Comparison of ENCODE assay signal across 8 cellular contexts in the genomic region with DNA sequence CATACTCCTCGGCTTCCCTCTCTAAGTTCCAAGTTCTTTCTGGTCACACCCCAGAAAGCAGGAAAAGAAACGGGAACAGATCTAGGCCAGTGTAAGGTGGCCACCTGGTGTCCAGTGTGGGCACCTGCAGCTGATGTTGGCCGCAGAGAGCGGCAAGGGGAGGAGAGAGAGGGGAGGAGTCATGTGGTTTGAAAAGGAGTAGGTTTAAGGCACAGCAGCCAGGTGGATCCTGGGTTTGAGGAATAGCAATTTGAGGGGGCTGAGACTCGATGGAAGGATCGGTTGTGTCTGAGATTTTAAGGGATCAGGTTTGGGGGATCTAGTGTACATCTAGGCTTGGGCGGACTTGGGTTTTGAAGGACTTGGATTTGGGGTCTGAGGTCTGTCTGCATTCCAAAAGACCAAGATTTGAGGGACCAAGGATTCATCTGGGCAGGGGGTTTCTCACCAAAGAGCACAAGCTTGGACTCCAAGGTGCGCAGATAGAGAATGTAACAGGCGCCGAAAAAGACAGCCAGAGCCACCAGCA. TPM values are rescaled to one million over a fixed set of nuclear protein-coding genes. Genes with fewer than 3 reads are reported as not detected.
DNase-seq lines count a peak whose midpoint lies in the region; ATAC-seq, FAIRE-seq and TF ChIP-seq lines count a peak whose summit lies in the region.

No MANE protein-coding gene starts in this region.

- POLR2A ChIA-PET in K562 (lab: Yijun Ruan, JAX): interaction anchor here (0.5 to 2.7 kb wide), 12 partner anchors 13 to 114 kb away, joined by 3 to 14 read pairs (median 4); a partner anchor contains a TSS

- H3K27ac ChIP-seq in KMS-11 (no peak overlapping the region), K562 (ENCODE audit: extremely low read depth, low read depth, low read length) (peak overlapping the region; percentile 57; the same call in 2 of the 3 replicates), hepatocyte (peak overlapping the region; percentile 93)

- ATAC-seq in K562 (peak; percentile 86), GM18520 (IDR thresholded peaks at IDR 0.05; ENCODE audit: unreplicated experiment) (no peak)

- no TSS peak for BruUV-seq in K562 (replicated peaks; lab: Mats Ljungman, UMichigan)

- H3K27ac Mint-ChIP-seq in progenitor cell of endocrine pancreas: peak overlapping the region; percentile 91

- H3K79me2 ChIP-seq in KMS-11 (ENCODE audit: insufficient read depth, low read depth) (no peaks in the 10 kb centered on the region), K562 (ENCODE audit: control insufficient read depth, insufficient read depth, low read length) (no peaks in the 10 kb centered on the region), hepatocyte (no peaks in the 10 kb centered on the region)

- peak; percentile 98; the same call in 1 of the 2 replicates for TF ChIP-seq CTCF in KMS-11 (conservative IDR thresholded peaks at IDR 0.05; ENCODE audit: low read depth, low read length)
- TF ChIP-seq CTCF in K562 (IDR thresholded peaks at IDR 0.05 in 2 of 3, conservative IDR thresholded peaks at IDR 0.05 in 1 of 3; ENCODE audit: insufficient read depth in 2 of 3, low read depth in 1 of 3, low read length in 3 of 3): peak; percentile 92 to 97 (median 94)
- TF ChIP-seq CTCF in hepatocyte (IDR thresholded peaks at IDR 0.05; ENCODE audit: poor library complexity): peak; percentile 83
- peak; percentile 86 for TF ChIP-seq CTCF in progenitor cell of endocrine pancreas (IDR thresholded peaks at IDR 0.05; ENCODE audit: unreplicated experiment)

- H3K9me3 ChIP-seq in K562 (replicated peaks; ENCODE audit: control insufficient read depth, insufficient read depth, low read depth, low read length) (no peaks in the 10 kb centered on the region), hepatocyte (ENCODE audit: low read depth) (no peaks in the 10 kb centered on the region)

- H3K4me3 Mint-ChIP-seq in progenitor cell of endocrine pancreas (ENCODE audit: low read depth): peak overlapping the region; percentile 83

- no peak overlapping the region for H3K4me3 ChIP-seq in KMS-11 (IDR thresholded peaks at IDR 0.05; ENCODE audit: insufficient read depth, low read depth, low read length)
- H3K4me3 ChIP-seq in K562: peak overlapping the region; percentile 61
- peak overlapping the region; percentile 72 for H3K4me3 ChIP-seq in hepatocyte

- no peak for TF ChIP-seq EP300 in K562 (IDR thresholded peaks at IDR 0.05; ENCODE audit: low read length)

- in situ Hi-C loops in K562 (cut with MboI): loop anchor here (10.0 kb wide), 1 partner anchor 163 kb away; a partner anchor contains a TSS

- TF ChIP-seq RAD21 in K562 (CRISPR knock-in tag; conservative IDR thresholded peaks at IDR 0.05 in 1 of 2, IDR thresholded peaks at IDR 0.05 in 1 of 2): peak; percentile 80 to 88

- H3K9me1 ChIP-seq in K562 (ENCODE audit: control insufficient read depth, insufficient read depth, low read length): no peaks in the 10 kb centered on the region

- H3K36me3 Mint-ChIP-seq in progenitor cell of endocrine pancreas (ENCODE audit: insufficient read depth): peaks cover 1% of the 10 kb centered on the region

- DNase-seq in activated CD4-positive, alpha-beta T cell treated with anti-CD3 and anti-CD28 coated beads for 48 hours: peak; percentile 63
- no peak for DNase-seq in activated CD4-positive, alpha-beta T cell treated with anti-CD3 and anti-CD28 coated beads, Interleukin-2, amount 50 U/mL, for 4 hours
- peak; percentile 90 for DNase-seq in RKO (ENCODE audit: low spot score)
- DNase-seq in K562 (ENCODE audit: extremely low read depth in 1 of 4, low spot score in 3 of 4): peak; percentile 87 to 93 (median 90)
- peak; percentile 93 for DNase-seq in hepatocyte (ENCODE audit: low spot score)
- DNase-seq in progenitor cell of endocrine pancreas (ENCODE audit: low spot score, unreplicated experiment): peak; percentile 60

- peaks cover 15% of the 10 kb centered on the region for H3K4me1 ChIP-seq in KMS-11 (ENCODE audit: low read depth, poor library complexity, severe bottlenecking)
- H3K4me1 ChIP-seq in K562 (replicated peaks in 1 of 2; ENCODE audit: control insufficient read depth in 2 of 2, insufficient read depth in 2 of 2, low read length in 2 of 2): peaks cover 15 to 40% of the 10 kb centered on the region in 2 experiments; a peak in 4 of 5 replicates
- H3K4me1 ChIP-seq in hepatocyte (ENCODE audit: insufficient read depth): peaks cover 3% of the 10 kb centered on the region

- H2AFZ ChIP-seq in KMS-11 (ENCODE audit: low read depth) (peak overlapping the region; percentile 84), K562 (ENCODE audit: low read depth, low read length) (peak overlapping the region; percentile 95), hepatocyte (no peak overlapping the region)

- no peak overlapping the region for H3K9ac ChIP-seq in KMS-11
- H3K9ac ChIP-seq in K562 (ENCODE audit: insufficient read depth in 1 of 2, low read depth in 2 of 2, low read length in 2 of 2): peak overlapping the region; percentile 77 to 90; a peak in 2 of 4 replicates

- no peaks in the 10 kb centered on the region for H3K9me3 Mint-ChIP-seq in progenitor cell of endocrine pancreas (ENCODE audit: low read depth)

- TF ChIP-seq POLR2A in K562 (conservative IDR thresholded peaks at IDR 0.05): no peak

- no peaks in the 10 kb centered on the region for H3K27me3 Mint-ChIP-seq in progenitor cell of endocrine pancreas

- peak; percentile 100 for FAIRE-seq in K562 (lab: Jason Lieb, UNC)

- H3K36me3 ChIP-seq in KMS-11 (ENCODE audit: insufficient read depth) (no peaks in the 10 kb centered on the region), K562 (ENCODE audit: control insufficient read depth, insufficient read depth, low read length) (no peaks in the 10 kb centered on the region), hepatocyte (replicated peaks; ENCODE audit: insufficient read depth, low read depth) (no peaks in the 10 kb centered on the region)

- H3K4me1 Mint-ChIP-seq in progenitor cell of endocrine pancreas (ENCODE audit: low read depth): peaks cover 6% of the 10 kb centered on the region

- no peaks in the 10 kb centered on the region for H4K20me1 ChIP-seq in KMS-11 (ENCODE audit: insufficient read depth)
- no peaks in the 10 kb centered on the region for H4K20me1 ChIP-seq in K562 (replicated peaks; ENCODE audit: control insufficient read depth, insufficient read depth, low read length)
- no peaks in the 10 kb centered on the region for H4K20me1 ChIP-seq in hepatocyte (ENCODE audit: insufficient read depth, poor library complexity, severe bottlenecking)

- intact Hi-C loops in K562 (cut with micrococcal nuclease): loop anchor here (1.0 to 2.0 kb wide), 3 partner anchors 65 to 85 kb away; no protein-coding TSS in a partner anchor

- H3K9me2 ChIP-seq in hepatocyte (replicated peaks; ENCODE audit: insufficient read depth): no peaks in the 10 kb centered on the region

- peak overlapping the region; percentile 77 for H3K4me2 ChIP-seq in KMS-11
- H3K4me2 ChIP-seq in K562 (ENCODE audit: insufficient read depth, low read length): peak overlapping the region; percentile 93
- peak overlapping the region; percentile 84 for H3K4me2 ChIP-seq in hepatocyte

- H3K27me3 ChIP-seq in KMS-11 (ENCODE audit: insufficient read depth, low read depth) (no peaks in the 10 kb centered on the region), K562 (ENCODE audit: control insufficient read depth in 2 of 2, insufficient read depth in 2 of 2, low read length in 2 of 2) (no peaks in the 10 kb centered on the region), hepatocyte (no peaks in the 10 kb centered on the region)

- CTCF ChIA-PET in K562 (lab: Yijun Ruan, JAX; ENCODE audit: low intra/inter-chr PET ratio): interaction anchor here (0.7 to 2.1 kb wide), 5 partner anchors 17 to 165 kb away, joined by 3 to 18 read pairs (median 7); a partner anchor contains a TSS

- WGBS in K562 (ENCODE audit: insufficient coverage, low coverage, missing lambda C conversion rate): 3% methylated on average over 9 of the region's 10 CpGs
- 9% methylated on average over 10 of the region's 10 CpGs for WGBS in hepatocyte (ENCODE audit: low lambda C conversion rate, missing lambda C conversion rate)

RNA-seq across cellular contexts. Expression of a gene that starts 1.2 kb away (rescaled TPM):
- 19.9 and 51.2 TPM in 2 replicates for total RNA-seq in K562 (2011; cell fraction: chromatin; rRNA removed; ENCODE audit: low replicate concordance)
- total RNA-seq in K562 (2011; cell fraction: nucleolus; rRNA removed): 69.7 and 71.9 TPM in 2 replicates
- 51.7 and 54.7 TPM in 2 replicates for total RNA-seq in K562 (2011; cell fraction: nucleoplasm; rRNA removed)
- total RNA-seq in K562 (2014; rRNA removed): 24.5 and 32.7 TPM in 2 replicates
- total RNA-seq in K562 (2014; rRNA removed; fragmentation: Illumina TruSeq; extraction: Trizol): 2.5 and 4.6 TPM in 2 replicates
- total RNA-seq in K562 (2015; rRNA removed; fragmentation: Illumina TruSeq; extraction: Trizol): 7.1 and 7.2 TPM in 2 replicates
- 23.2 and 24.0 TPM in 2 replicates for total RNA-seq in K562 (2021)
- 17.7 and 36.3 TPM in 2 replicates for polyA plus RNA-seq in K562 (2011; rRNA removed)
- 84.6 and 116 TPM in 2 replicates for polyA plus RNA-seq in K562 (2011; cell fraction: cytosol; rRNA removed)
- 38.9 and 57.8 TPM in 2 replicates for polyA plus RNA-seq in K562 (2011; cell fraction: nucleus; rRNA removed)
- 22.9 and 60.5 TPM in 2 replicates for polyA plus RNA-seq in K562 (2012)
- polyA plus RNA-seq in K562 (2014; fragmentation: Illumina TruSeq; extraction: Trizol): 2.4 and 7.8 TPM in 2 replicates
- 1 to 10 TPM; 5.2 to 9.3 TPM for polyA plus RNA-seq in K562 (2014; fragmentation: Nextera tagmentation; extraction: Ambion mirVana)
- 28.1 and 44.0 TPM in 2 replicates for polyA plus RNA-seq in K562 (2014; rRNA removed)
- 8.2 and 10.6 TPM in 2 replicates for polyA minus RNA-seq in K562 (2011; rRNA and poly(A)+ RNA removed)
- polyA minus RNA-seq in K562 (2011; cell fraction: cytosol; rRNA and poly(A)+ RNA removed): 7.3 and 10.4 TPM in 2 replicates
- 12.3 and 23.0 TPM in 2 replicates for polyA minus RNA-seq in K562 (2011; cell fraction: nucleus; rRNA and poly(A)+ RNA removed)
- 203 and 214 TPM in 2 replicates for total RNA-seq in hepatocyte
- polyA plus RNA-seq in hepatocyte: 395 and 469 TPM in 2 replicates
- 86.6 and 87.7 TPM in 2 replicates for total RNA-seq in progenitor cell of endocrine pancreas

RNA-seq across cellular contexts. Expression of a gene that starts 29.7 kb away (rescaled TPM):
- 0.63 and 1.7 TPM in 2 replicates for total RNA-seq in K562 (2011; cell fraction: chromatin; rRNA removed; ENCODE audit: low replicate concordance)
- 0.79 and 1.3 TPM in 2 replicates for total RNA-seq in K562 (2011; cell fraction: nucleolus; rRNA removed)
- total RNA-seq in K562 (2011; cell fraction: nucleoplasm; rRNA removed): 0.73 and 1.1 TPM in 2 replicates
- total RNA-seq in K562 (2014; rRNA removed) (0.16 and 0.32 TPM in 2 replicates), K562 (2014; rRNA removed; fragmentation: Illumina TruSeq; extraction: Trizol) (0.10 TPM in 1 of 2 replicates, not detected in the other), K562 (2015; rRNA removed; fragmentation: Illumina TruSeq; extraction: Trizol) (0.11 TPM in 1 of 2 replicates, not detected in the other), K562 (2021) (0.67 and 0.75 TPM in 2 replicates), hepatocyte (0.53 TPM in 1 of 2 replicates, not detected in the other), progenitor cell of endocrine pancreas (0.84 and 1.2 TPM in 2 replicates)
- polyA plus RNA-seq in K562 (2011; rRNA removed) (0.07 and 0.32 TPM in 2 replicates), K562 (2014; fragmentation: Illumina TruSeq; extraction: Trizol) (0.31 and 0.50 TPM in 2 replicates), K562 (2014; fragmentation: Nextera tagmentation; extraction: Ambion mirVana) (not detected), K562 (2014; rRNA removed) (0.31 and 0.33 TPM in 2 replicates), hepatocyte (not detected in 2 replicates)
- 0.22 and 0.25 TPM in 2 replicates for polyA plus RNA-seq in K562 (2011; cell fraction: cytosol; rRNA removed)
- 2.9 and 3.3 TPM in 2 replicates for polyA plus RNA-seq in K562 (2011; cell fraction: nucleus; rRNA removed)
- polyA plus RNA-seq in K562 (2012): 0.76 and 0.94 TPM in 2 replicates
- not detected in 2 replicates for polyA minus RNA-seq in K562 (2011; rRNA and poly(A)+ RNA removed)
- polyA minus RNA-seq in K562 (2011; cell fraction: cytosol; rRNA and poly(A)+ RNA removed): not detected in 2 replicates
- 0.40 and 0.67 TPM in 2 replicates for polyA minus RNA-seq in K562 (2011; cell fraction: nucleus; rRNA and poly(A)+ RNA removed)

RNA-seq across cellular contexts. Expression of a gene that starts 36.1 kb away (rescaled TPM):
- total RNA-seq in K562 (2011; cell fraction: chromatin; rRNA removed; ENCODE audit: low replicate concordance): 0.35 and 2.3 TPM in 2 replicates
- total RNA-seq in K562 (2011; cell fraction: nucleolus; rRNA removed): 0.50 and 0.53 TPM in 2 replicates
- 0.37 TPM in 1 of 2 replicates, not detected in the other for total RNA-seq in K562 (2011; cell fraction: nucleoplasm; rRNA removed)
- total RNA-seq in K562 (2014; rRNA removed): 0.27 TPM in 1 of 2 replicates, not detected in the other
- 0.03 and 0.04 TPM in 2 replicates for total RNA-seq in K562 (2014; rRNA removed; fragmentation: Illumina TruSeq; extraction: Trizol)
- 0.15 TPM in 1 of 2 replicates, not detected in the other for total RNA-seq in K562 (2015; rRNA removed; fragmentation: Illumina TruSeq; extraction: Trizol)
- 0.56 and 1.0 TPM in 2 replicates for total RNA-seq in K562 (2021)
- polyA plus RNA-seq in K562 (2011; rRNA removed): 0.01 and 0.03 TPM in 2 replicates
- polyA plus RNA-seq in K562 (2011; cell fraction: cytosol; rRNA removed): 0.03 TPM in 1 of 2 replicates, not detected in the other
- polyA plus RNA-seq in K562 (2011; cell fraction: nucleus; rRNA removed): 0.13 TPM in 1 of 2 replicates, not detected in the other
- polyA plus RNA-seq in K562 (2012): 0.62 and 1.7 TPM in 2 replicates
- 0.30 and 0.60 TPM in 2 replicates for polyA plus RNA-seq in K562 (2014; fragmentation: Illumina TruSeq; extraction: Trizol)
- not detected for polyA plus RNA-seq in K562 (2014; fragmentation: Nextera tagmentation; extraction: Ambion mirVana)
- polyA plus RNA-seq in K562 (2014; rRNA removed): 0.07 and 0.11 TPM in 2 replicates
- 0.06 and 0.11 TPM in 2 replicates for polyA minus RNA-seq in K562 (2011; rRNA and poly(A)+ RNA removed)
- 0.19 TPM in 1 of 2 replicates, not detected in the other for polyA minus RNA-seq in K562 (2011; cell fraction: cytosol; rRNA and poly(A)+ RNA removed)
- polyA minus RNA-seq in K562 (2011; cell fraction: nucleus; rRNA and poly(A)+ RNA removed): 0.40 TPM in 1 of 2 replicates, not detected in the other
- total RNA-seq in hepatocyte: 0.03 TPM in 1 of 2 replicates, not detected in the other
- 0.82 TPM in 1 of 2 replicates, not detected in the other for polyA plus RNA-seq in hepatocyte
- 0.29 TPM in 2 replicates for total RNA-seq in progenitor cell of endocrine pancreas

Comparison
In these comparisons a context has a peak if more than half of its experiments do, and no peak if none do; other contexts are left out.
1. DNase-seq: peak in activated CD4-positive, alpha-beta T cell treated with anti-CD3 and anti-CD28 coated beads for 48 hours (single experiment), RKO (single experiment), K562 (4 of 4), hepatocyte (single experiment) and progenitor cell of endocrine pancreas (single experiment); none in activated CD4-positive, alpha-beta T cell treated with anti-CD3 and anti-CD28 coated beads, Interleukin-2, amount 50 U/mL, for 4 hours (0 of 2).
2. Peak in every context shown above with its lines, with median percentiles within 50 percentile points of each other: H3K4me2 ChIP-seq and CTCF ChIP-seq.